Comparison of ENCODE assay signal across 9 cellular contexts in the genomic region with DNA sequence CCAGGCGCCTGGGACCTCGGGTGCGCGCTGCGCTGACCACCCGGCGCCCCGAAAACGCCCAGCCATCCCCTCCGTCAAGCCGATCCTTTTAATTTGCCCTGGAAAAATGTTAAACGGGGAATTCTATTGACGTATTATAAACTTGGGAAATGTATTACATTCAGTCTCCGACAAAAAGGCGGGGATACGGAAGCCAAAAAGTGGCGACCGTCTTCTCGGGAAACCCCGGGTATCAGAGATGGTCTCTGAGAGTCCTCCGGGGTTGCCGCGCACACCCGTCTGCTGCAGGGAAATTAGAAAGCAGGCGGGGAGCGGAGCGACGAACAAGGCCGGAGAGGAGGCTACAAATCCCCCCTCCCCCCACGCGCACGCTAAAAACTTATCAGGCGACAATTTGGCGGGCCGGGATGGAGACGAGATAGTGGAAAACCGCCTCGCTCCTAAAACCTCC. TPM values are rescaled to one million over a fixed set of nuclear protein-coding genes. Genes with fewer than 3 reads are reported as not detected.
DNase-seq lines count a peak whose midpoint lies in the region; ATAC-seq, FAIRE-seq and TF ChIP-seq lines count a peak whose summit lies in the region.
"Had no signal": no experiment of that assay in that cellular context is flagged by ENCODE, and none has a peak within 500 bp of the region (broad histone marks: within the 10 kb centered on the region; RNA-seq: fewer than 3 reads in every experiment).

No MANE protein-coding gene starts in this region.

- peak overlapping the region; percentile 92 for H3K4me2 ChIP-seq in astrocyte (ENCODE audit: low read length)

- no peak for TF ChIP-seq CTCF in astrocyte (IDR thresholded peaks at IDR 0.05; ENCODE audit: insufficient read depth, low read depth, low read length)
- TF ChIP-seq CTCF in thyroid gland (IDR thresholded peaks at IDR 0.05), result no peak

- no peaks in the 10 kb centered on the region for H3K36me3 Mint-ChIP-seq in astrocyte (ENCODE audit: low read depth, unreplicated experiment)

- ATAC-seq in left lobe of liver, result peak; percentile 58
- no peak for ATAC-seq in HG03045 (IDR thresholded peaks at IDR 0.05; ENCODE audit: unreplicated experiment)
- no peak for ATAC-seq in GM18873 (IDR thresholded peaks at IDR 0.05; ENCODE audit: low FRiP score, unreplicated experiment)

- peaks cover 30% of the 10 kb centered on the region for H3K4me1 Mint-ChIP-seq in astrocyte (ENCODE audit: low read depth, unreplicated experiment)

- H3K27me3 Mint-ChIP-seq in astrocyte (ENCODE audit: low read depth, unreplicated experiment), result no peaks in the 10 kb centered on the region

- peak overlapping the region; percentile 83 for H3K27ac Mint-ChIP-seq in astrocyte (ENCODE audit: unreplicated experiment)

- DNase-seq in activated CD8-positive, alpha-beta memory T cell treated with anti-CD3 and anti-CD28 coated beads, Interleukin-2, amount 50 U/mL, for 48 hours, result peak; percentile 52
- DNase-seq in activated CD8-positive, alpha-beta memory T cell treated with anti-CD3 and anti-CD28 coated beads, Interleukin-2, amount 50 U/mL, for 4 hours, result no peak
- no peak for DNase-seq in astrocyte (ENCODE audit: low read depth)
- DNase-seq in left lobe of liver (ENCODE audit: low spot score), result peak; percentile 46
- DNase-seq in thyroid gland, result peak; percentile 50 to 51
- DNase-seq in caudate nucleus (lab: John Stamatoyannopoulos, UW), result no peak

- H3K4me3 ChIP-seq in astrocyte (ENCODE audit: insufficient read depth, low read depth, low read length) (peak overlapping the region; percentile 57), thyroid gland (replicated peaks in 1 of 3) (peak overlapping the region in 2 of 3 donors; percentile 54 to 57)

- no peaks in the 10 kb centered on the region for H3K79me2 ChIP-seq in astrocyte (ENCODE audit: insufficient read depth, low read length)

- peak overlapping the region; percentile 65 for H2AFZ ChIP-seq in astrocyte (ENCODE audit: low read depth, low read length)

- H3K27ac ChIP-seq in astrocyte (ENCODE audit: low read depth, low read length) (no peak overlapping the region), thyroid gland (peak overlapping the region; percentile 35 to 78 (median 52)), caudate nucleus (ENCODE audit: low read depth, low read length) (no peak overlapping the region)

- H3K9ac ChIP-seq in astrocyte (ENCODE audit: low read length), result peak overlapping the region; percentile 67

- FAIRE-seq in astrocyte (lab: Jason Lieb, UNC), result no peak
- FAIRE-seq: TTC549 had no signal

- H3K36me3 ChIP-seq in astrocyte (ENCODE audit: insufficient read depth, low read length) (no peaks in the 10 kb centered on the region), thyroid gland (no peaks in the 10 kb centered on the region)

- H3K9me3 ChIP-seq in astrocyte (ENCODE audit: insufficient read depth, low read depth, low read length) (no peaks in the 10 kb centered on the region), thyroid gland (no peaks in the 10 kb centered on the region)

- WGBS in thyroid gland, 2 donors, result 0 to 2% methylated on average over 28 to 34 of the region's 38 CpGs

- intact Hi-C loops in thyroid gland (cut with DNase I), result no loop called here

- no peak for TF ChIP-seq POLR2A in thyroid gland (IDR thresholded peaks at IDR 0.05)

- H3K27me3 ChIP-seq in astrocyte (ENCODE audit: insufficient read depth, low read length) (peaks cover 3% of the 10 kb centered on the region), thyroid gland (no peaks in the 10 kb centered on the region)

- peak overlapping the region; percentile 93 for H3K4me3 Mint-ChIP-seq in astrocyte (ENCODE audit: unreplicated experiment)

- H3K4me1 ChIP-seq in astrocyte (ENCODE audit: insufficient read depth, low read length) (peaks cover 26% of the 10 kb centered on the region), thyroid gland (peaks cover 27 to 42% of the 10 kb centered on the region in 2 donors)

- H3K9me3 Mint-ChIP-seq in astrocyte (ENCODE audit: unreplicated experiment), result no peaks in the 10 kb centered on the region

- no peaks in the 10 kb centered on the region for H4K20me1 ChIP-seq in astrocyte (ENCODE audit: insufficient read depth, low read length)

RNA-seq across cellular contexts. Expression of gene SALL4, which starts 1.5 kb away (rescaled TPM):
- total RNA-seq in astrocyte, result 15.0 and 21.7 TPM in 2 replicates
- total RNA-seq in left lobe of liver, result 1.3 TPM
- 10 to 100 TPM in 1 of 4 donors, 1 to 10 TPM in 3; 3.1 to 13.6 (median 6.7) TPM for total RNA-seq in thyroid gland

RNA-seq across cellular contexts. Expression of gene ATP9A, which starts 32.6 kb away (rescaled TPM):
- total RNA-seq in astrocyte (12.9 and 13.5 TPM in 2 replicates), left lobe of liver (12.1 TPM), thyroid gland (10 to 100 TPM; 52.5 to 72.8 (median 61.7) TPM)

Comparison
In these comparisons a context has a peak if more than half of its experiments do, and no peak if none do; other contexts are left out.
1. DNase-seq: peak in activated CD8-positive, alpha-beta memory T cell treated with anti-CD3 and anti-CD28 coated beads, Interleukin-2, amount 50 U/mL, for 48 hours (single experiment), left lobe of liver (single experiment) and thyroid gland (2 of 2); none in activated CD8-positive, alpha-beta memory T cell treated with anti-CD3 and anti-CD28 coated beads, Interleukin-2, amount 50 U/mL, for 4 hours (single experiment), astrocyte (single experiment) and caudate nucleus (0 of 61).
2. H3K27ac ChIP-seq: peak in thyroid gland (3 of 3); none in astrocyte (single experiment) and caudate nucleus (single experiment).